Comparison of ENCODE assay signal across 29 cellular contexts in the genomic region with DNA sequence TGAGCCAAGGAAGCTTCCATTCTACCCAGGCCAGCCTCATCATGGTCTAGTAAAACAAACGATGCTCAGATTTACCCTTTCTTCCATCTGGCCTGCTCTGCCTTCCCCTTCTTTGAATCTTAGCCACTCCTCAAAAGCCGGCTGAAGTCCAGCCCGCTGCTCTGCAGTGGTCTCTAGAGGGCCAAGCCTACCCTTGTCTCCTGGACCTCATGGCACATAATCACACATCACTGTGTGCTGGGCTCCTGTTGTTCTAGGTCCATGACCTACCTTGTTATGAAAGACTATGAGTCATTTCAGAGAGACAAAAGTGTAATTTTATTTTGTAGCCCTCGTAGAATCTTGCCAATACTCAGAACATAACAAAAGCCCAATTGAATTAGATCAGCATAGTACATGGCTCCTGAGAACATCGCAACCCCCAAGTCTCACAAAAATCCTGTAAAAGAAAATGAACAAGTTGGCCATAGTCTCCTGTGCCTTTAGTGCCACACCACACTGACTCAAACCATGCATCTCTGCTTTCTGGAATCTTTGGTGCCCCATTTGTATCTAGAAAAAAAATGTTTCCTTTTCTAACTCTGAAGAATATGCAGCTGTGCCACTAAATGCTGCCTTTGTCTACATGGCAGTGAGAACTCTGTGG.
"Had no signal": no experiment of that assay in that cellular context is flagged by ENCODE, and none has a peak within 500 bp of the region (broad histone marks: within the 10 kb centered on the region; RNA-seq: fewer than 3 reads in every experiment).

No MANE protein-coding gene starts in this region.

- DNase-seq: activated CD4-positive, alpha-beta T cell treated with anti-CD3 and anti-CD28 coated beads for 4 hours; activated CD4-positive, alpha-beta T cell treated with anti-CD3 and anti-CD28 coated beads, Interleukin-2, amount 50 U/mL, for 48 hours; activated CD8-positive, alpha-beta memory T cell treated with anti-CD3 and anti-CD28 coated beads for 24 hours; activated effector memory CD4-positive, alpha-beta T cell treated with Interleukin-2 at 50 U/mL for 16 hours; activated naive CD4-positive, alpha-beta T cell treated with anti-CD3 and anti-CD28 coated beads for 36 hours; activated naive CD8-positive, alpha-beta T cell treated with anti-CD3 and anti-CD28 coated beads for 36 hours; adrenal gland; body of pancreas; cortex of kidney; endodermal cell; foreskin keratinocyte; glutamatergic neuron; left lung; naive B cell; nephron progenitor cell; pancreas; psoas muscle; stimulated activated CD4-positive, alpha-beta T cell treated with anti-CD3 and anti-CD28 coated beads, Interleukin-15, amount 100 ng/mL, for 24 hours; stimulated activated CD4-positive, alpha-beta T cell treated with anti-CD3 and anti-CD28 coated beads, Interleukin-2, amount 100 ng/mL, for 24 hours; stimulated activated naive B cell treated with anti-CD40 and anti-IgM and Interleukin-4, amounts not matched to agents 10 μg/mL and 1 μg/mL and 100 μg/mL, for 72 hours; stomach; T-helper 1 cell; T-helper 9 cell had no signal

- H3K9me3 ChIP-seq: adrenal gland, body of pancreas, esophagus muscularis mucosa, pancreas, psoas muscle, right atrium auricular region had no signal

- H3K4me3 ChIP-seq: adrenal gland, body of pancreas, cardiac muscle cell, esophagus muscularis mucosa, left lung, lung, pancreas, psoas muscle, right atrium auricular region, stomach, tibial nerve had no signal

- H3K27me3 ChIP-seq: cardiac muscle cell, foreskin keratinocyte, left lung, pancreas, right atrium auricular region, stomach, tibial nerve had no signal

- ATAC-seq: body of pancreas; foreskin keratinocyte; left lung; pancreas; psoas muscle; stimulated activated naive B cell treated with anti-CD40 and anti-IgM and Interleukin-4, amounts not matched to agents 10 μg/mL and 1 μg/mL and 100 μg/mL, for 72 hours had no signal

- H3K36me3 ChIP-seq: adrenal gland, cardiac muscle cell, esophagus muscularis mucosa, left lung, pancreas, right atrium auricular region, stomach, tibial nerve had no signal

- H3K27ac ChIP-seq: adrenal gland, body of pancreas, cardiac muscle cell, esophagus muscularis mucosa, foreskin keratinocyte, left lung, pancreas, psoas muscle, right atrium auricular region, stomach, tibial nerve, VCaP had no signal

- H3K4me1 ChIP-seq: adrenal gland, body of pancreas, esophagus muscularis mucosa, foreskin keratinocyte, left lung, pancreas, psoas muscle, right atrium auricular region, stomach, tibial nerve had no signal
